ENCODE assay signal across 20 cellular contexts in genomic region chr12:108670066-108670631, GRCh38. TPM values are rescaled to one million over a fixed set of nuclear protein-coding genes. Genes with fewer than 3 reads are reported as not detected.
DNase-seq lines count a peak whose midpoint lies in the region; ATAC-seq and TF ChIP-seq lines count a peak whose summit lies in the region.
"Had no signal": no experiment of that assay in that cellular context is flagged by ENCODE, and none has a peak within 500 bp of the region (broad histone marks: within the 10 kb centered on the region; RNA-seq: fewer than 3 reads in every experiment).

No MANE protein-coding gene starts in this region.

- peaks cover 28% of the 10 kb centered on the region for H3K4me1 Mint-ChIP-seq in WTC11
- peaks cover 13% of the 10 kb centered on the region for H3K4me1 Mint-ChIP-seq in memory B cell

- H3K36me3 Mint-ChIP-seq in WTC11: peaks cover 6% of the 10 kb centered on the region
- peaks cover 15% of the 10 kb centered on the region for H3K36me3 Mint-ChIP-seq in memory B cell

- H3K4me2 ChIP-seq in SK-N-SH: no peak overlapping the region
- H3K4me2 ChIP-seq: hepatocyte had no signal

- peaks cover 49 to 50% of the 10 kb centered on the region in 2 experiments for H3K4me1 ChIP-seq in SK-N-SH (ENCODE audit: control insufficient read depth in 1 of 2, insufficient read depth in 2 of 2, low read depth in 1 of 2, low read length in 1 of 2)
- H3K4me1 ChIP-seq in tibial artery: peaks cover 6 to 68% (median 45%) of the 10 kb centered on the region in 4 donors
- H3K4me1 ChIP-seq in ascending aorta: peaks cover 9 to 34% of the 10 kb centered on the region in 2 donors
- H3K4me1 ChIP-seq in Peyer's patch: peaks cover 0 to 24% (median 7%) of the 10 kb centered on the region in 4 donors

- no peak for TF ChIP-seq POLR2A in Peyer's patch (IDR thresholded peaks at IDR 0.05)

- TF ChIP-seq EP300 in SK-N-SH (IDR thresholded peaks at IDR 0.05; ENCODE audit: borderline replicate concordance in 1 of 2, low read depth in 1 of 2, low read length in 1 of 2): no peak

- intact Hi-C loops in tibial artery (cut with DNase I; ENCODE audit: low total_unique reads): no loop called here
- intact Hi-C loops in ascending aorta (cut with DNase I): no loop called here

- POLR2A ChIA-PET in SK-N-SH (lab: Yijun Ruan, JAX) (no interaction called here), WTC11 (lab: Charles Lee) (interaction anchor here (0.6 kb wide), 1 partner anchor 397 kb away, joined by 3 read pairs; no protein-coding TSS in a partner anchor)

- H3K27me3 Mint-ChIP-seq in WTC11 (ENCODE audit: low read depth) (no peaks in the 10 kb centered on the region), memory B cell (no peaks in the 10 kb centered on the region)

- H3K36me3 ChIP-seq in SK-N-SH (replicated peaks in 1 of 2; ENCODE audit: control insufficient read depth in 1 of 2, insufficient read depth in 2 of 2, low read length in 1 of 2) (peaks cover 13 to 31% of the 10 kb centered on the region in 2 experiments), tibial artery (peaks cover 0 to 4% (median 0%) of the 10 kb centered on the region in 3 donors), ascending aorta (peaks cover 4 to 18% of the 10 kb centered on the region in 2 donors), Peyer's patch (peaks cover 0 to 13% (median 0%) of the 10 kb centered on the region in 3 donors)
- H3K36me3 ChIP-seq: breast epithelium had no signal

- H3K27ac ChIP-seq in SK-N-SH (ENCODE audit: low read depth in 2 of 2, low read length in 1 of 2): peak overlapping the region; percentile 19 to 72; a peak in 2 of 4 replicates
- peak overlapping the region; percentile 48 to 77 for H3K27ac ChIP-seq in tibial artery
- peak overlapping the region in 1 of 2 donors; percentile 19 for H3K27ac ChIP-seq in ascending aorta
- no peak overlapping the region for H3K27ac ChIP-seq in Peyer's patch
- H3K27ac ChIP-seq: breast epithelium, hepatocyte, tibial nerve had no signal

- H3K27me3 ChIP-seq in SK-N-SH (ENCODE audit: insufficient read depth): no peaks in the 10 kb centered on the region
- H3K27me3 ChIP-seq in tibial artery: no peaks in the 10 kb centered on the region
- H3K27me3 ChIP-seq in ascending aorta: no peaks in the 10 kb centered on the region
- no peaks in the 10 kb centered on the region for H3K27me3 ChIP-seq in Peyer's patch
- H3K27me3 ChIP-seq: breast epithelium, hepatocyte, tibial nerve had no signal

- H2AFZ ChIP-seq in SK-N-SH (ENCODE audit: low read depth): no peak overlapping the region
- H2AFZ ChIP-seq: hepatocyte had no signal

- H3K79me2 ChIP-seq in SK-N-SH (ENCODE audit: insufficient read depth): peaks cover 100% of the 10 kb centered on the region

- CTCF ChIA-PET in SK-N-SH (lab: Yijun Ruan, JAX) (interaction anchor here (0.8 to 14.1 kb wide), 4 partner anchors 9 to 133 kb away, joined by 4 to 327 read pairs (median 9); no protein-coding TSS in a partner anchor), WTC11 (lab: Charles Lee) (interaction anchor here (0.6 to 2.1 kb wide), 4 partner anchors 21 to 1976 kb away, joined by 3 to 6 read pairs (median 4); no protein-coding TSS in a partner anchor)

- no peak for ATAC-seq in SK-N-SH treated with all-trans-retinoic acid at 6 μM for 48 hours
- no peak for ATAC-seq in WTC11
- ATAC-seq in memory B cell (ENCODE audit: low read depth): no peak
- no peak for ATAC-seq in GM19023 (IDR thresholded peaks at IDR 0.05; ENCODE audit: unreplicated experiment)

- H3K27ac Mint-ChIP-seq in WTC11 (peak overlapping the region; percentile 80), memory B cell (peak overlapping the region; percentile 36)
- H3K27ac Mint-ChIP-seq: activated naive CD4-positive, alpha-beta T cell treated with anti-CD3 and anti-CD28 coated beads for 36 hours had no signal

- no peak for DNase-seq in SK-N-SH
- no peak for DNase-seq in WTC11 (ENCODE audit: low spot score)
- DNase-seq in memory B cell (ENCODE audit: low spot score in 2 of 2): no peak
- DNase-seq in tibial artery: no peak
- no peak for DNase-seq in ascending aorta (ENCODE audit: low spot score in 2 of 2)
- DNase-seq in Peyer's patch: no peak
- DNase-seq: activated CD8-positive, alpha-beta memory T cell treated with anti-CD3 and anti-CD28 coated beads, Interleukin-2, amount 50 U/mL, for 48 hours; activated naive CD4-positive, alpha-beta T cell treated with anti-CD3 and anti-CD28 coated beads for 36 hours; DMS79; Karpas-422; NCI-H1436 treated with DMSO at 0.1 percent for 48 hours; NCI-H446 treated with DMSO at 0.1 percent for 48 hours; SHP77; T1000 had no signal

- TF ChIP-seq RAD21 in SK-N-SH (IDR thresholded peaks at IDR 0.05; ENCODE audit: low read length): no peak

- no peak for TF ChIP-seq CTCF in SK-N-SH (IDR thresholded peaks at IDR 0.05)
- TF ChIP-seq CTCF in WTC11 (IDR thresholded peaks at IDR 0.05): no peak
- no peak for TF ChIP-seq CTCF in tibial artery (IDR thresholded peaks at IDR 0.05)
- TF ChIP-seq CTCF in ascending aorta (IDR thresholded peaks at IDR 0.05): no peak
- no peak for TF ChIP-seq CTCF in Peyer's patch (IDR thresholded peaks at IDR 0.05)

- H3F3A ChIP-seq in SK-N-SH (replicated peaks; ENCODE audit: insufficient read depth): peaks cover 38% of the 10 kb centered on the region

- H3K4me3 Mint-ChIP-seq in WTC11: no peak overlapping the region
- H3K4me3 Mint-ChIP-seq in memory B cell: no peak overlapping the region
- H3K4me3 Mint-ChIP-seq: activated naive CD4-positive, alpha-beta T cell treated with anti-CD3 and anti-CD28 coated beads for 36 hours had no signal

- no peaks in the 10 kb centered on the region for H3K9me2 ChIP-seq in SK-N-SH

- H4K20me1 ChIP-seq in SK-N-SH (ENCODE audit: insufficient read depth): peaks cover 38% of the 10 kb centered on the region; the same call in 1 of the 2 replicates

- WGBS in SK-N-SH (ENCODE audit: low lambda C conversion rate): 91% methylated on average over 7 of the region's 7 CpGs

- H3K9me3 Mint-ChIP-seq in WTC11: no peaks in the 10 kb centered on the region
- no peaks in the 10 kb centered on the region for H3K9me3 Mint-ChIP-seq in memory B cell
- H3K9me3 Mint-ChIP-seq: activated naive CD4-positive, alpha-beta T cell treated with anti-CD3 and anti-CD28 coated beads for 36 hours had no signal

- no peak overlapping the region for H3K9ac ChIP-seq in SK-N-SH

- no peaks in the 10 kb centered on the region for H3K9me3 ChIP-seq in SK-N-SH
- H3K9me3 ChIP-seq in tibial artery: no peaks in the 10 kb centered on the region
- H3K9me3 ChIP-seq in ascending aorta: no peaks in the 10 kb centered on the region
- no peaks in the 10 kb centered on the region for H3K9me3 ChIP-seq in Peyer's patch
- H3K9me3 ChIP-seq: breast epithelium, tibial nerve had no signal

- H3K4me3 ChIP-seq in SK-N-SH (ENCODE audit: low read depth in 2 of 2, low read length in 1 of 2) (no peak overlapping the region), tibial artery (no peak overlapping the region), ascending aorta (no peak overlapping the region), Peyer's patch (no peak overlapping the region)
- H3K4me3 ChIP-seq: breast epithelium, hepatocyte, skin epidermis, tibial nerve had no signal

TF ChIP-seq in SK-N-SH, 30 proteins besides CTCF, POLR2A, EP300 and RAD21 (continues in another document):
- TF ChIP-seq POLR2AphosphoS5 (IDR thresholded peaks at IDR 0.05; ENCODE audit: low read depth, low read length) (no peak), CHD2 (IDR thresholded peaks at IDR 0.05; ENCODE audit: low read length, partially characterized antibody) (no peak), YY1 (IDR thresholded peaks at IDR 0.05; ENCODE audit: low read depth) (no peak), FOSL2 (IDR thresholded peaks at IDR 0.05; ENCODE audit: borderline replicate concordance, low read depth) (no peak), GATA2 (CRISPR knock-in tag; IDR thresholded peaks at IDR 0.05) (no peak)

TF ChIP-seq in WTC11, 78 proteins besides CTCF, POLR2A, EP300 and RAD21 (continues in another document):
- TF ChIP-seq JAZF1 (CRISPR knock-in tag; IDR thresholded peaks at IDR 0.05) (no peak), ZNF121 (CRISPR knock-in tag; IDR thresholded peaks at IDR 0.05) (no peak), ZNF423 (CRISPR knock-in tag; IDR thresholded peaks at IDR 0.05) (no peak), E2F4 (CRISPR knock-in tag; IDR thresholded peaks at IDR 0.05; ENCODE audit: borderline replicate concordance, low read depth) (no peak), ESRRA (CRISPR knock-in tag; IDR thresholded peaks at IDR 0.05; ENCODE audit: borderline replicate concordance) (no peak), TEAD1 (CRISPR knock-in tag; IDR thresholded peaks at IDR 0.05) (no peak), USF2 (CRISPR knock-in tag; IDR thresholded peaks at IDR 0.05) (no peak)

RNA-seq across cellular contexts. Expression of gene SELPLG, which starts 36.5 kb away (rescaled TPM):
- 2.8 and 3.2 TPM in 2 replicates for polyA plus RNA-seq in SK-N-SH (2012; rRNA removed)
- polyA plus RNA-seq in SK-N-SH (2012; cell fraction: cytosol; rRNA removed): 1.3 and 2.1 TPM in 2 replicates
- polyA plus RNA-seq in SK-N-SH (2012; cell fraction: nucleus; rRNA removed): 5.8 and 6.0 TPM in 2 replicates
- 0.18 to 0.46 TPM (median 0.21 TPM) in 3 replicates for total RNA-seq in WTC11 (2021)
- 2.6 TPM for total RNA-seq in ascending aorta
- total RNA-seq in Peyer's patch: 1 to 10 TPM; 2.4 to 9.4 (median 5.9) TPM

Comparison
In these comparisons a context has a peak if more than half of its experiments do, and no peak if none do; other contexts are left out.
1. H3K27ac ChIP-seq: peak in SK-N-SH (2 of 2) and tibial artery (2 of 2); none in Peyer's patch (0 of 4).